In the genomic region with DNA sequence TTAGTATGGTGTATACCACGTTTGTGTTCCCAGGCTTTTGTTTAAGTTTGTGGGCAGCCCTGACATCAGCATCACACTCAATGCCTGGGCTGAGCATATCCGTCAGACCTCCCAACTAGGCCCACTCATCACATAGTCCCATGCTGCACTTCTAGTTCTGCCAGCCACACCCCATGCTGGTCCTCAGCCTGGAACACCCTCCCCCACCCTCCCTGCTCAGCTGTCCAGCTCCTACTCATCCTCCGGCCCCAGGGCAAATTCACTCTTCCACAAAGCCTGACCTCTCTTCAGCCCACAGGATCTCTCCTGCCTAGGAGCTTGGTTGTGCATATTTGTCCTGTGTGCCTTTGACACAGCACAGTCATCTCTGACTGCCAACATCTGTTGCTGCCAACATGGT, we compare ENCODE assay signal across 1 cellular context.
A peak's percentile ranks its signal among the peaks of the same experiment; 100 is the strongest.
TF ChIP-seq lines count a peak whose summit lies in the region.

No MANE protein-coding gene starts in this region.

TF ChIP-seq in IMR-90, 13 proteins besides CTCF, POLR2A, EP300 and RAD21:
- TF ChIP-seq, protein P1, sequence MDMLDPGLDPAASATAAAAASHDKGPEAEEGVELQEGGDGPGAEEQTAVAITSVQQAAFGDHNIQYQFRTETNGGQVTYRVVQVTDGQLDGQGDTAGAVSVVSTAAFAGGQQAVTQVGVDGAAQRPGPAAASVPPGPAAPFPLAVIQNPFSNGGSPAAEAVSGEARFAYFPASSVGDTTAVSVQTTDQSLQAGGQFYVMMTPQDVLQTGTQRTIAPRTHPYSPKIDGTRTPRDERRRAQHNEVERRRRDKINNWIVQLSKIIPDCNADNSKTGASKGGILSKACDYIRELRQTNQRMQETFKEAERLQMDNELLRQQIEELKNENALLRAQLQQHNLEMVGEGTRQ (IDR thresholded peaks at IDR 0.05; ENCODE audit: low read depth, low read length), result no peak
- TF ChIP-seq CHD1 (IDR thresholded peaks at IDR 0.05; ENCODE audit: low read depth, low read length) (no peak), MXI1 (IDR thresholded peaks at IDR 0.05; ENCODE audit: borderline replicate concordance, low read depth, low read length) (0 out of 2 replicates have a peak, but pooled peaks have one; percentile 11)
